9 cellular contexts compared by ENCODE assay signal in genomic region chr17:18187226-18187625, GRCh38. TPM values are rescaled to one million over a fixed set of nuclear protein-coding genes. Genes with fewer than 3 reads are reported as not detected.
DNase-seq lines count a peak whose midpoint lies in the region; ATAC-seq, FAIRE-seq and TF ChIP-seq lines count a peak whose summit lies in the region.
"Had no signal": no experiment of that assay in that cellular context is flagged by ENCODE, and none has a peak within 500 bp of the region (broad histone marks: within the 10 kb centered on the region; RNA-seq: fewer than 3 reads in every experiment).

No MANE protein-coding gene starts in this region.

- H3K4me3 Mint-ChIP-seq in CD8-positive, alpha-beta T cell = peak overlapping the region; percentile 95
- H3K4me3 Mint-ChIP-seq in endodermal cell = peak overlapping the region; percentile 87

- H3K27me3 ChIP-seq in CD8-positive, alpha-beta T cell (ENCODE audit: insufficient read depth, low read length) = no peaks in the 10 kb centered on the region
- no peaks in the 10 kb centered on the region for H3K27me3 ChIP-seq in OCI-LY1 (ENCODE audit: insufficient read depth, low read length)
- no peaks in the 10 kb centered on the region for H3K27me3 ChIP-seq in endodermal cell (ENCODE audit: control insufficient read depth, insufficient read depth, low read length, poor library complexity, severe bottlenecking)
- no peaks in the 10 kb centered on the region for H3K27me3 ChIP-seq in ovary

- no peaks in the 10 kb centered on the region for H3F3A ChIP-seq in OCI-LY1 (ENCODE audit: insufficient read depth, low read length)

- H3K9me3 ChIP-seq in CD8-positive, alpha-beta T cell (ENCODE audit: low read length) = no peaks in the 10 kb centered on the region
- H3K9me3 ChIP-seq in OCI-LY1 (ENCODE audit: low read length) (no peaks in the 10 kb centered on the region), endodermal cell (ENCODE audit: control insufficient read depth, low read length) (no peaks in the 10 kb centered on the region), ovary (no peaks in the 10 kb centered on the region)

- TF ChIP-seq POLR2A in ovary (IDR thresholded peaks at IDR 0.05) = no peak
- no peak for TF ChIP-seq POLR2A in GM12892 (IDR thresholded peaks at IDR 0.05; ENCODE audit: low read depth, low read length)

- peaks cover 71% of the 10 kb centered on the region for H3K4me1 Mint-ChIP-seq in CD8-positive, alpha-beta T cell (ENCODE audit: low read depth)
- H3K4me1 Mint-ChIP-seq in endodermal cell = peaks cover 38% of the 10 kb centered on the region

- CTCF ChIA-PET in CD8-positive, alpha-beta T cell (lab: Charles Lee) = interaction anchor here (1.2 kb wide), 1 partner anchor 46 kb away, joined by 3 read pairs; no protein-coding TSS in a partner anchor

- H3K27me3 Mint-ChIP-seq in CD8-positive, alpha-beta T cell (ENCODE audit: low read depth) = no peaks in the 10 kb centered on the region
- H3K27me3 Mint-ChIP-seq in endodermal cell (ENCODE audit: insufficient read depth) = no peaks in the 10 kb centered on the region

- H3K27ac Mint-ChIP-seq in CD8-positive, alpha-beta T cell = peak overlapping the region; percentile 72
- peak overlapping the region; percentile 18 for H3K27ac Mint-ChIP-seq in endodermal cell

- no peak for TF ChIP-seq CTCF in CD8-positive, alpha-beta T cell (IDR thresholded peaks at IDR 0.05)
- TF ChIP-seq CTCF in OCI-LY1 (IDR thresholded peaks at IDR 0.05; ENCODE audit: low read length) (no peak), endodermal cell (conservative IDR thresholded peaks at IDR 0.05) (no peak), ovary (IDR thresholded peaks at IDR 0.05) (no peak)

- peak overlapping the region; percentile 86; the same call in 1 of the 2 replicates for H3K9ac ChIP-seq in OCI-LY1 (ENCODE audit: low read length)
- no peak overlapping the region for H3K9ac ChIP-seq in endodermal cell (ENCODE audit: extremely low read depth, low read length, poor library complexity, severe bottlenecking)

- DNase-seq in CD8-positive, alpha-beta T cell = no peak
- DNase-seq in endodermal cell = no peak
- DNase-seq in ovary = no peak
- DNase-seq in GM12892 (ENCODE audit: insufficient read length) = no peak
- DNase-seq in germinal center (ENCODE audit: low spot score) = no peak

- H3K36me3 ChIP-seq in CD8-positive, alpha-beta T cell (ENCODE audit: insufficient read depth, low read length) = peaks cover 13% of the 10 kb centered on the region
- H3K36me3 ChIP-seq in OCI-LY1 (ENCODE audit: insufficient read depth, low read length) = peaks cover 49% of the 10 kb centered on the region; the same call in 1 of the 2 replicates
- H3K36me3 ChIP-seq in endodermal cell (ENCODE audit: control insufficient read depth, insufficient read depth, low read length) = peaks cover 51% of the 10 kb centered on the region
- no peaks in the 10 kb centered on the region for H3K36me3 ChIP-seq in ovary

- no peak overlapping the region for H3K27ac ChIP-seq in CD8-positive, alpha-beta T cell (ENCODE audit: low read depth, low read length)
- no peak overlapping the region for H3K27ac ChIP-seq in OCI-LY1 (ENCODE audit: low read depth, low read length, poor library complexity, severe bottlenecking)
- no peak overlapping the region for H3K27ac ChIP-seq in endodermal cell (ENCODE audit: low read depth, low read length)
- no peak overlapping the region for H3K27ac ChIP-seq in ovary

- no peak for ATAC-seq in CD8-positive, alpha-beta T cell
- ATAC-seq in HG03139 (IDR thresholded peaks at IDR 0.05; ENCODE audit: unreplicated experiment) (no peak), HG03378 (IDR thresholded peaks at IDR 0.05; ENCODE audit: unreplicated experiment) (no peak)

- peak overlapping the region; percentile 90 for H3K4me2 ChIP-seq in OCI-LY1 (ENCODE audit: low read length)

- 81 to 95% methylated on average over 2 of the region's 2 CpGs for WGBS in endodermal cell (ENCODE audit: insufficient coverage in 1 of 2, insufficient read length in 1 of 2), 2 experiments
- 7 to 18% (median 11%) methylated on average over 2 of the region's 2 CpGs for WGBS in ovary, 3 donors

- TF ChIP-seq EP300 in ovary (IDR thresholded peaks at IDR 0.05) = no peak

- H3K4me1 ChIP-seq in CD8-positive, alpha-beta T cell (ENCODE audit: insufficient read depth, low read length) = peaks cover 72% of the 10 kb centered on the region
- H3K4me1 ChIP-seq in OCI-LY1 (ENCODE audit: insufficient read depth, low read length, severe bottlenecking) (peaks cover 52% of the 10 kb centered on the region), endodermal cell (ENCODE audit: control insufficient read depth, insufficient read depth, low read length) (no peaks in the 10 kb centered on the region), ovary (ENCODE audit: insufficient read depth) (peaks cover 27% of the 10 kb centered on the region)

- H3K9me3 Mint-ChIP-seq in CD8-positive, alpha-beta T cell = no peaks in the 10 kb centered on the region
- H3K9me3 Mint-ChIP-seq in endodermal cell = no peaks in the 10 kb centered on the region

- H4K20me1 ChIP-seq in OCI-LY1 (ENCODE audit: insufficient read depth, low read length) = no peaks in the 10 kb centered on the region

- peak overlapping the region; percentile 58 for H3K4me3 ChIP-seq in CD8-positive, alpha-beta T cell (ENCODE audit: low read depth, low read length)
- H3K4me3 ChIP-seq in OCI-LY1 (ENCODE audit: low read depth, low read length, poor library complexity, severe bottlenecking) = peak overlapping the region; percentile 69
- peak overlapping the region; percentile 96 for H3K4me3 ChIP-seq in endodermal cell (ENCODE audit: low read length)
- H3K4me3 ChIP-seq in ovary = peak overlapping the region; percentile 95

- POLR2A ChIA-PET in CD8-positive, alpha-beta T cell (lab: Charles Lee) = no interaction called here

- H3K36me3 Mint-ChIP-seq in CD8-positive, alpha-beta T cell = peaks cover 58% of the 10 kb centered on the region
- peaks cover 36% of the 10 kb centered on the region for H3K36me3 Mint-ChIP-seq in endodermal cell (ENCODE audit: low read depth)

- no peak overlapping the region for H2AFZ ChIP-seq in OCI-LY1 (ENCODE audit: low read length)

- intact Hi-C loops in CD8-positive, alpha-beta T cell (cut with DNase I, micrococcal nuclease) = loop anchor here in 1 of 2 experiments (10.0 kb wide), 2 partner anchors 352 to 1188 kb away; partner anchors contain the start of genes MAPK7 and SREBF1
- intact Hi-C loops in ovary (cut with DNase I) = loop anchor here in 1 of 4 donors (5.0 kb wide), 1 partner anchor 40 kb away; the partner anchor contains the start of gene LLGL1

- peaks cover 66% of the 10 kb centered on the region for H3K79me2 ChIP-seq in OCI-LY1 (ENCODE audit: insufficient read depth, low read length)

- FAIRE-seq in GM12892 (lab: Jason Lieb, UNC) = no peak
- FAIRE-seq: islet of Langerhans had no signal

- H3K9me2 ChIP-seq in OCI-LY1 (ENCODE audit: low read depth, low read length) = no peaks in the 10 kb centered on the region

RNA-seq across cellular contexts. Expression of gene ALKBH5, which starts 3.6 kb away (rescaled TPM):
- 100 to 1,000 TPM; 138 to 141 TPM for total RNA-seq in CD8-positive, alpha-beta T cell
- total RNA-seq in endodermal cell (10 to 100 TPM; 64.1 to 80.9 TPM), ovary (100 to 1,000 TPM in 5 of 7 donors, 10 to 100 TPM in 2; 51.5 to 137 (median 105) TPM)
- polyA plus RNA-seq in endodermal cell (2013, experiment 1 of 2) = 51.6 TPM
- 48.6 TPM for polyA plus RNA-seq in endodermal cell (2013, experiment 2 of 2)
- 10 to 100 TPM; 39.6 to 54.4 TPM for polyA plus RNA-seq in ovary
- polyA plus RNA-seq in GM12892 (2012; ENCODE audit: missing spikeins) = 61.6 TPM

RNA-seq across cellular contexts. Expression of gene LLGL1, which starts 38.2 kb away (rescaled TPM):
- 10 to 100 TPM; 12.5 TPM for total RNA-seq in CD8-positive, alpha-beta T cell
- total RNA-seq in endodermal cell = 10 to 100 TPM; 66.3 to 69.3 TPM
- polyA plus RNA-seq in endodermal cell (2013, experiment 1 of 2) = 106 TPM
- 99.6 TPM for polyA plus RNA-seq in endodermal cell (2013, experiment 2 of 2)
- total RNA-seq in ovary = 10 to 100 TPM; 19.0 to 28.0 (median 23.3) TPM
- 10 to 100 TPM in 1 of 2 donors, 1 to 10 TPM in 1; 2.5 to 16.4 TPM for polyA plus RNA-seq in ovary
- 1.7 TPM for polyA plus RNA-seq in GM12892 (2012; ENCODE audit: missing spikeins)
